In genomic region chr14:32078794-32079663, GRCh38 we compare ENCODE assay signal across 9 cellular contexts. TPM values are rescaled to one million over a fixed set of nuclear protein-coding genes. Genes with fewer than 3 reads are reported as not detected.
DNase-seq lines count a peak whose midpoint lies in the region; ATAC-seq and TF ChIP-seq lines count a peak whose summit lies in the region.
"Had no signal": no experiment of that assay in that cellular context is flagged by ENCODE, and none has a peak within 500 bp of the region (broad histone marks: within the 10 kb centered on the region; RNA-seq: fewer than 3 reads in every experiment).

No MANE protein-coding gene starts in this region.

- DNase-seq in ACHN (peak; percentile 58), HuH-7.5 (ENCODE audit: low spot score) (peak; percentile 69), ascending aorta (ENCODE audit: low spot score in 2 of 2) (no peak), left lung (no peak), tibial artery (no peak), NCI-H345 treated with DMSO at 0.1 percent for 48 hours (lab: John Stamatoyannopoulos, UW; ENCODE audit: unreplicated experiment) (no peak), retina (no peak)

- H3K9me3 ChIP-seq in ascending aorta (no peaks in the 10 kb centered on the region), left lung (no peaks in the 10 kb centered on the region), tibial artery (no peaks in the 10 kb centered on the region)
- H3K9me3 ChIP-seq: neutrophil had no signal

- H3K27ac ChIP-seq in ascending aorta: no peak overlapping the region
- H3K27ac ChIP-seq in left lung: peak overlapping the region in 1 of 2 donors; percentile 91
- peak overlapping the region; percentile 99 to 100 for H3K27ac ChIP-seq in tibial artery
- H3K27ac ChIP-seq: neutrophil had no signal

- intact Hi-C loops in ascending aorta (cut with DNase I) (loop anchor here (2.0 to 10.0 kb wide), 11 partner anchors 48 to 1983 kb away; partner anchors contain the start of genes HEATR5A, HECTD1, NPAS3 and NUBPL), left lung (cut with DNase I) (no loop called here), tibial artery (cut with DNase I; ENCODE audit: low total_unique reads) (loop anchor here (5.0 kb wide), 1 partner anchor 428 kb away; no protein-coding TSS in a partner anchor)

- in situ Hi-C loops in ACHN (cut with HindIII; ENCODE audit: low pct_ligation_motif_present, low pct_unique_long_range_greater_than_20kb, low sequenced_read_pairs): no loop called here

- ATAC-seq in left lung: no peak
- no peak for ATAC-seq in HG03460 (IDR thresholded peaks at IDR 0.05; ENCODE audit: unreplicated experiment)

- H3K4me3 ChIP-seq in ascending aorta: peak overlapping the region; percentile 64 to 82
- peak overlapping the region; percentile 81 to 90 for H3K4me3 ChIP-seq in left lung
- peak overlapping the region; percentile 92 to 99 for H3K4me3 ChIP-seq in tibial artery

- H3K36me3 ChIP-seq in ascending aorta (no peaks in the 10 kb centered on the region), left lung (no peaks in the 10 kb centered on the region), tibial artery (no peaks in the 10 kb centered on the region)
- H3K36me3 ChIP-seq: neutrophil had no signal

- no peaks in the 10 kb centered on the region for H3K27me3 ChIP-seq in ascending aorta
- no peaks in the 10 kb centered on the region for H3K27me3 ChIP-seq in left lung
- H3K27me3 ChIP-seq in tibial artery: no peaks in the 10 kb centered on the region

- H3K4me1 ChIP-seq in ascending aorta (peaks cover 0 to 42% of the 10 kb centered on the region in 2 donors), left lung (peaks cover 4 to 45% of the 10 kb centered on the region in 2 donors), tibial artery (peaks cover 0 to 73% (median 22%) of the 10 kb centered on the region in 4 donors)

- TF ChIP-seq CTCF in ascending aorta (IDR thresholded peaks at IDR 0.05): no peak
- TF ChIP-seq CTCF in left lung (IDR thresholded peaks at IDR 0.05): no peak
- no peak for TF ChIP-seq CTCF in tibial artery (IDR thresholded peaks at IDR 0.05)

RNA-seq across cellular contexts. Expression of gene ARHGAP5, which starts 1.9 kb away (rescaled TPM):
- total RNA-seq in ascending aorta (32.6 TPM), left lung (10 to 100 TPM; 82.4 to 88.5 TPM)

Comparison
In these comparisons a context has a peak if more than half of its experiments do, and no peak if none do; other contexts are left out.
1. DNase-seq: peak in ACHN (single experiment) and HuH-7.5 (single experiment); none in ascending aorta (0 of 2), left lung (0 of 2), tibial artery (0 of 2), NCI-H345 treated with DMSO at 0.1 percent for 48 hours (single experiment) and retina (single experiment).
2. H3K27ac ChIP-seq: peak in tibial artery (2 of 2); none in ascending aorta (0 of 2).
3. intact Hi-C loops: an anchor here in ascending aorta (2.0 to 10.0 kb wide) and tibial artery (5.0 kb wide); none called in left lung.
4. Peak in every context shown above with its lines, with median percentiles within 50 percentile points of each other: H3K4me3 ChIP-seq.